1 cellular context compared by ENCODE assay signal in genomic region chr16:87778830-87779579, GRCh38.
TF ChIP-seq lines count a peak whose summit lies in the region.

No MANE protein-coding gene starts in this region.

TF ChIP-seq in GM12878, 131 proteins besides CTCF, POLR2A, EP300 and RAD21 (continued from another document):
- TF ChIP-seq USF2 (IDR thresholded peaks at IDR 0.05; ENCODE audit: borderline replicate concordance, low read depth, low read length) (no peak; the same call in 1 of the 2 replicates), FOXM1 (IDR thresholded peaks at IDR 0.05; ENCODE audit: low read depth, low read length) (peak; percentile 31; the same call in 1 of the 2 replicates), MTA2 (IDR thresholded peaks at IDR 0.05; ENCODE audit: low read depth) (no peak), YBX1 (IDR thresholded peaks at IDR 0.05) (no peak), EZH2 (IDR thresholded peaks at IDR 0.05; ENCODE audit: borderline replicate concordance, control insufficient read depth, low read depth, low read length) (no peak), SIN3A (IDR thresholded peaks at IDR 0.05; ENCODE audit: low read depth, low read length) (0 out of 2 replicates have a peak, but pooled peaks have one; percentile 28), STAT3 (IDR thresholded peaks at IDR 0.05; ENCODE audit: low read depth, low read length) (no peak), BHLHE40 (IDR thresholded peaks at IDR 0.05; ENCODE audit: borderline replicate concordance in 1 of 2, low read depth in 2 of 2, low read length in 1 of 2) (peak; percentile 56 to 63; a peak in 2 of 4 replicates), TCF7 (IDR thresholded peaks at IDR 0.05; ENCODE audit: borderline replicate concordance) (no peak), IKZF1 (conservative IDR thresholded peaks at IDR 0.05) (peak; percentile 60), ASH2L (IDR thresholded peaks at IDR 0.05; ENCODE audit: borderline replicate concordance, low read depth) (no peak), EGR1 (IDR thresholded peaks at IDR 0.05; ENCODE audit: borderline replicate concordance in 1 of 2, low read depth in 2 of 2, low read length in 2 of 2) (peak in 1 of 2 experiments; percentile 27; a peak in 1 of 3 replicates), YY1 (IDR thresholded peaks at IDR 0.05; ENCODE audit: low read depth, low read length) (peak; percentile 83), HDAC2 (IDR thresholded peaks at IDR 0.05) (no peak), PKNOX1 (IDR thresholded peaks at IDR 0.05) (peak; percentile 68), MAX (IDR thresholded peaks at IDR 0.05; ENCODE audit: low read depth, low read length) (0 out of 2 replicates have a peak, but pooled peaks have one; percentile 25), TAF1 (IDR thresholded peaks at IDR 0.05; ENCODE audit: borderline replicate concordance, low read depth, low read length) (no peak), MLLT1 (IDR thresholded peaks at IDR 0.05) (peak; percentile 40; the same call in 1 of the 2 replicates), ZZZ3 (IDR thresholded peaks at IDR 0.05; ENCODE audit: control insufficient read depth, insufficient read length, low read depth) (no peak), NFXL1 (IDR thresholded peaks at IDR 0.05; ENCODE audit: borderline replicate concordance) (no peak), BCL3 (IDR thresholded peaks at IDR 0.05; ENCODE audit: borderline replicate concordance, insufficient read depth, low read depth, low read length, poor library complexity, severe bottlenecking) (no peak), DPF2 (IDR thresholded peaks at IDR 0.05) (peak; percentile 78), JUND (IDR thresholded peaks at IDR 0.05; ENCODE audit: low read depth, low read length) (0 out of 2 replicates have a peak, but pooled peaks have one; percentile 48), ZBTB33 (IDR thresholded peaks at IDR 0.05) (no peak), SUPT20H (IDR thresholded peaks at IDR 0.05; ENCODE audit: borderline replicate concordance, control insufficient read depth, low read depth, low read length) (no peak), ETV6 (conservative IDR thresholded peaks at IDR 0.05 in 1 of 2, IDR thresholded peaks at IDR 0.05 in 1 of 2; ENCODE audit: borderline replicate concordance in 1 of 2, low read depth in 1 of 2) (0 out of 4 replicates have a peak, but pooled peaks of 1 of the 2 experiments have one; percentile 22), CBX5 (IDR thresholded peaks at IDR 0.05; ENCODE audit: low read depth) (peak; percentile 51; the same call in 1 of the 2 replicates), RELB (IDR thresholded peaks at IDR 0.05; ENCODE audit: low read depth) (no peak), TBL1XR1 (IDR thresholded peaks at IDR 0.05; ENCODE audit: low read depth, low read length) (peak; percentile 68; the same call in 1 of the 2 replicates), IRF3 (IDR thresholded peaks at IDR 0.05) (no peak), NR2F1 (conservative IDR thresholded peaks at IDR 0.05) (0 out of 2 replicates have a peak, but pooled peaks have one; percentile 26), IRF4 (IDR thresholded peaks at IDR 0.05; ENCODE audit: low read depth, low read length) (peak; percentile 58; the same call in 1 of the 2 replicates)
